In the genomic region with DNA sequence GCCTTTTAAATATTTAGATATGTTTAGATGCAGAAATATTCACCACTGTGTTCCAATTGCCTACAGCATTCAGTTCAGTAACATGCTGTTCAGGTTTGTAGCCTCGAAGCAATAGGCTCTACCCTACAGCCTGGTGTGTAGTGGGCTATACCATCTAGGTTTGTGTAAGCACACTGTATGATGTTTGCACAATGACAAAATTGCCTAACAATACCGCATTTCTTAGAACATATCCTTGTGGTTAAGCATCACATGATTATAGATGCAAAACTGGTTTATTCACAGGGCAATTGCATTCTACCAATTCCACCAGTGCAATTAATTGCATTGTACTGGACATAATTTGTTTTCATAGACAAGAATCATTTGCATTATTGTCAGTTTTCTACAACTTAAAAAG, we compare ENCODE assay signal across 16 cellular contexts. TPM values are rescaled to one million over a fixed set of nuclear protein-coding genes. Genes with fewer than 3 reads are reported as not detected.
A peak's percentile ranks its signal among the peaks of the same experiment; 100 is the strongest.
DNase-seq lines count a peak whose midpoint lies in the region; ATAC-seq and TF ChIP-seq lines count a peak whose summit lies in the region.
"Had no signal": no experiment of that assay in that cellular context is flagged by ENCODE, and none has a peak within 500 bp of the region (broad histone marks: within the 10 kb centered on the region; RNA-seq: fewer than 3 reads in every experiment).

No MANE protein-coding gene starts in this region.

- DNase-seq in GF-D8 (lab: John Stamatoyannopoulos, UW): peak; percentile 94
- DNase-seq in MV-4-11 (lab: John Stamatoyannopoulos, UW): peak; percentile 97
- DNase-seq in foreskin keratinocyte: peak; percentile 22 to 25
- no peak for DNase-seq in activated T-cell treated with anti-CD3 and anti-CD28 coated beads, Interleukin-2, amount 50 U/mL, for 1 hour
- DNase-seq in NK-92 treated with Interleukin-12 subunit alpha and Interleukin-12 subunit beta, amount 100 ng/mL, for 24 hours (lab: John Stamatoyannopoulos, UW): no peak
- DNase-seq in NCI-H526 treated with DMSO at 0.1 percent for 48 hours (lab: John Stamatoyannopoulos, UW): no peak
- no peak for DNase-seq in NCI-H1417 treated with DMSO at 0.1 percent for 48 hours (lab: John Stamatoyannopoulos, UW)
- DNase-seq: activated CD4-positive, alpha-beta memory T cell treated with anti-CD3 and anti-CD28 coated beads for 36 hours; activated naive CD8-positive, alpha-beta T cell treated with anti-CD3 and anti-CD28 coated beads for 36 hours; activated T-cell treated with anti-CD3 and anti-CD28 coated beads, Interleukin-2, amount 50 U/mL, for 48 hours; NCI-H2081; nucleus accumbens; right cardiac atrium had no signal

- H3K27me3 ChIP-seq in foreskin keratinocyte: peaks cover 5% of the 10 kb centered on the region

- TF ChIP-seq CTCF in VCaP (conservative IDR thresholded peaks at IDR 0.05) (no peak), foreskin keratinocyte (conservative IDR thresholded peaks at IDR 0.05) (no peak)

- ATAC-seq in foreskin keratinocyte: no peak
- ATAC-seq: right cardiac atrium had no signal

- peak overlapping the region; percentile 76 for H3K27ac ChIP-seq in VCaP
- no peak overlapping the region for H3K27ac ChIP-seq in foreskin keratinocyte

- no peaks in the 10 kb centered on the region for H3K4me1 ChIP-seq in foreskin keratinocyte

RNA-seq across cellular contexts. Expression of a gene that starts 7.9 kb away (rescaled TPM):
- total RNA-seq in foreskin keratinocyte: not detected in 2 replicates
- 0.09 TPM in 1 of 2 replicates, not detected in the other for polyA plus RNA-seq in foreskin keratinocyte
- total RNA-seq: activated CD4-positive, alpha-beta memory T cell treated with anti-CD3 and anti-CD28 coated beads for 36 hours; activated naive CD8-positive, alpha-beta T cell treated with anti-CD3 and anti-CD28 coated beads for 36 hours; fibroblast of lung; mononuclear cell had no signal
- polyA plus RNA-seq: fibroblast of lung, right cardiac atrium had no signal

Comparison
In these comparisons a context has a peak if more than half of its experiments do, and no peak if none do; other contexts are left out.
1. DNase-seq: peak in GF-D8 (single experiment), MV-4-11 (single experiment) and foreskin keratinocyte (2 of 2); none in activated T-cell treated with anti-CD3 and anti-CD28 coated beads, Interleukin-2, amount 50 U/mL, for 1 hour (single experiment), NK-92 treated with Interleukin-12 subunit alpha and Interleukin-12 subunit beta, amount 100 ng/mL, for 24 hours (single experiment), NCI-H526 treated with DMSO at 0.1 percent for 48 hours (single experiment) and NCI-H1417 treated with DMSO at 0.1 percent for 48 hours (single experiment).